In the genomic region with DNA sequence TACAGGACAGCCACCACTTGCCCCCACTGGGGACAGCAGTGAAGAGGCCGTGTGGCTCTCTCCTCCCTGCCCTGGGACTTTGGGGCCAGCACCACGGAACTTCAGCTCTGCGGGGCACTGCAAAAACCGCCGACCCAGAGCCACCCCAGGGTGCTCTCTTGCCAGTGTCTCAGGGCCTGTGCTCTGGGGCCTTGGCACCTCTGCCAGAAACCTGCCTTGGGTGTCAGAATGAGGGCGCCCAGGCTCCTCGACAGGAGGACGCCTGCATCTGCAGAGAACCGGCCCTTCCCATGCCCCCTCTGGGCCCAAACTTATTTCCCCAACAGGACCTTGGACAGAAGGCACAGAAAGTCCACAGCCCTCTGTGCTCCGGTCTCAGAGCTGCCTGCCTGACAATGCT, we compare ENCODE assay signal across 24 cellular contexts.
"Had no signal": no experiment of that assay in that cellular context is flagged by ENCODE, and none has a peak within 500 bp of the region (broad histone marks: within the 10 kb centered on the region; RNA-seq: fewer than 3 reads in every experiment).

No MANE protein-coding gene starts in this region.

- H3K4me3 ChIP-seq: cardiac muscle cell had no signal

- H3K4me2 ChIP-seq: KMS-11 had no signal

- ATAC-seq: activated T-helper 17 cell treated with anti-CD3 and anti-CD28 coated beads, Interleukin-2, amount 50 U/mL, for 72 hours; PC-3; T-helper 17 cell had no signal

- DNase-seq: activated B cell treated with CpG ODN at 0.5 μM for 24 hours; activated CD4-positive, alpha-beta memory T cell treated with anti-CD3 and anti-CD28 coated beads for 36 hours; activated CD4-positive, alpha-beta T cell treated with anti-CD3 and anti-CD28 coated beads for 1 hour; activated CD4-positive, alpha-beta T cell treated with anti-CD3 and anti-CD28 coated beads, Interleukin-2, amount 10 ng/mL, durations not matched to agents 7 days and 5 days; activated CD8-positive, alpha-beta memory T cell treated with anti-CD3 and anti-CD28 coated beads for 24 hours; activated gamma-delta T cell treated with Interleukin-2 at 50 U/mL for 16 hours; activated naive CD4-positive, alpha-beta T cell treated with anti-CD3 and anti-CD28 coated beads, Interleukin-2, amount 10 ng/mL, durations not matched to agents 7 days and 5 days; activated naive CD8-positive, alpha-beta T cell treated with anti-CD3 and anti-CD28 coated beads for 36 hours; activated T-cell treated with anti-CD3 and anti-CD28 coated beads, Interleukin-2, amount 50 U/mL, for 48 hours; brain microvascular endothelial cell; NCI-H1105; NCI-H1436 treated with DMSO at 0.1 percent for 48 hours; NCI-H187; NCI-H2081; NCI-H510A treated with DMSO at 0.1 percent for 48 hours; NCI-H69; PC-3; SIG-M5; T-helper 17 cell; T-helper 9 cell had no signal

- H3K27me3 ChIP-seq: brain microvascular endothelial cell, cardiac muscle cell had no signal

- FAIRE-seq: RCC 7860 had no signal

- H3K36me3 ChIP-seq: brain microvascular endothelial cell, cardiac muscle cell had no signal

- H3K27ac ChIP-seq: brain microvascular endothelial cell, cardiac muscle cell, KMS-11 had no signal
